In the genomic region with DNA sequence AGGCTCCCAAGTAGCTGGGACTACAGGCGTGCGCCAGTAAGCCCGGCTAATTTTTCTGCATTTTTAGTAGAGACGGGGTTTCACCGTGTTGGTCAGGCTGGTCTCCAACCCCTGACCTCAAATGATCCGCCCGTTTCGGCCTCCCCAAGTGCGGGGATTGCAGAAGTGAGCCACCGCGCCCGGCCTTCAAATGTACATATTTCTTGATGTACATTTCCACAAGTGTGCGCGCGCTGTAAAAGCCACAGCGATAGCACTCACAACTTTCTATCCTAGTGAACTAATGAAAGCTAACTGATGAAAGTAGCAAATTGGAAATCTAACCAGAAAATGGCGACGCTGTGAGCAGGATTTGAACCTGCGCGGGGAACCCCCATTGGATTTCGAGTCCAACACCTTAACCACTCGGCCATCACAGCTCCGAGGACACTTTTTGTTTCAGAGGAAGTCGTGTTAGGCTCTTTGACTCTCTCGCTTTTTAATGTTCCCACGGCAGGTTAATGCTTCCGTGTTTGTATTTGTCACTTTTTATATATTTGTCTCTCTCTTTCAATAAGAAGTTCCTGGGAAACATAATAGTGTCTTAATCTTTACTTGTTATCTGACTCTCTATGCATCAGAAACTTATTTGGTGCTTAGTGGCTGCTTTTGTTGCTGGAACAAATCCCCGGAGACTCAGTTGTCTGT, we compare ENCODE assay signal across 8 cellular contexts.
DNase-seq lines count a peak whose midpoint lies in the region; TF ChIP-seq lines count a peak whose summit lies in the region.

No MANE protein-coding gene starts in this region.

- H3K27me3 Mint-ChIP-seq in activated naive CD4-positive, alpha-beta T cell treated with anti-CD3 and anti-CD28 coated beads, Interleukin-2, amount 50 U/mL, for 24 hours = peaks cover 70% of the 10 kb centered on the region
- peaks cover 74% of the 10 kb centered on the region for H3K27me3 Mint-ChIP-seq in activated CD4-positive, alpha-beta memory T cell treated with anti-CD3 and anti-CD28 coated beads for 36 hours

- DNase-seq in activated naive CD4-positive, alpha-beta T cell treated with anti-CD3 and anti-CD28 coated beads, Interleukin-2, amount 50 U/mL, for 16 hours = no peak
- DNase-seq in HEK293T (ENCODE audit: extremely low spot score) = peak; percentile 53
- DNase-seq in NCI-H1105 (lab: John Stamatoyannopoulos, UW) = peak; percentile 84
- DNase-seq in activated CD4-positive, alpha-beta memory T cell treated with anti-CD3 and anti-CD28 coated beads for 36 hours = peak; percentile 60
- no peak for DNase-seq in CD1c-positive myeloid dendritic cell (ENCODE audit: extremely low spot score)
- DNase-seq in 8988T = no peak

- H3K27me3 ChIP-seq in iPS-18a (ENCODE audit: control insufficient read depth, insufficient read depth, low read length) = peaks cover 79% of the 10 kb centered on the region

- H3K36me3 Mint-ChIP-seq in activated naive CD4-positive, alpha-beta T cell treated with anti-CD3 and anti-CD28 coated beads, Interleukin-2, amount 50 U/mL, for 24 hours = peaks cover 7% of the 10 kb centered on the region
- peaks cover 3% of the 10 kb centered on the region for H3K36me3 Mint-ChIP-seq in activated CD4-positive, alpha-beta memory T cell treated with anti-CD3 and anti-CD28 coated beads for 36 hours

- H3K4me1 ChIP-seq in iPS-18a (ENCODE audit: control insufficient read depth, low read depth, low read length) = peaks cover 9% of the 10 kb centered on the region

- POLR2A ChIA-PET in HEK293T (lab: Yijun Ruan, JAX) = interaction anchor here (0.6 to 1.3 kb wide), 6 partner anchors 9 to 200 kb away, joined by 3 to 4 read pairs (median 3); a partner anchor contains a TSS
- POLR2A ChIA-PET in activated CD4-positive, alpha-beta memory T cell treated with anti-CD3 and anti-CD28 coated beads for 36 hours (lab: Charles Lee) = no interaction called here

- peaks cover 25% of the 10 kb centered on the region for H3K4me1 Mint-ChIP-seq in activated naive CD4-positive, alpha-beta T cell treated with anti-CD3 and anti-CD28 coated beads, Interleukin-2, amount 50 U/mL, for 24 hours
- peaks cover 30% of the 10 kb centered on the region for H3K4me1 Mint-ChIP-seq in activated CD4-positive, alpha-beta memory T cell treated with anti-CD3 and anti-CD28 coated beads for 36 hours (ENCODE audit: low read depth)

- peak overlapping the region; percentile 63 for H3K27ac Mint-ChIP-seq in activated naive CD4-positive, alpha-beta T cell treated with anti-CD3 and anti-CD28 coated beads, Interleukin-2, amount 50 U/mL, for 24 hours
- H3K27ac Mint-ChIP-seq in activated CD4-positive, alpha-beta memory T cell treated with anti-CD3 and anti-CD28 coated beads for 36 hours = no peak overlapping the region

- intact Hi-C loops in activated CD4-positive, alpha-beta memory T cell treated with anti-CD3 and anti-CD28 coated beads for 36 hours (cut with micrococcal nuclease) = loop anchor here (5.0 kb wide), 3 partner anchors 70 to 375 kb away; no protein-coding TSS in a partner anchor

- H3K9me3 ChIP-seq in iPS-18a (ENCODE audit: control insufficient read depth, low read depth, low read length) = no peaks in the 10 kb centered on the region

- peaks cover 36% of the 10 kb centered on the region for H3K9me3 Mint-ChIP-seq in activated naive CD4-positive, alpha-beta T cell treated with anti-CD3 and anti-CD28 coated beads, Interleukin-2, amount 50 U/mL, for 24 hours
- peaks cover 2% of the 10 kb centered on the region for H3K9me3 Mint-ChIP-seq in activated CD4-positive, alpha-beta memory T cell treated with anti-CD3 and anti-CD28 coated beads for 36 hours

- H3K9ac ChIP-seq in iPS-18a (ENCODE audit: low read length) = no peak overlapping the region

- CTCF ChIA-PET in HEK293T (lab: Yijun Ruan, JAX) = no interaction called here
- CTCF ChIA-PET in activated CD4-positive, alpha-beta memory T cell treated with anti-CD3 and anti-CD28 coated beads for 36 hours (lab: Charles Lee) = no interaction called here

- no peaks in the 10 kb centered on the region for H3K36me3 ChIP-seq in iPS-18a (ENCODE audit: control insufficient read depth, low read depth, low read length)

- H3K4me3 ChIP-seq in iPS-18a (ENCODE audit: low read length) = peak overlapping the region; percentile 76

- H3K27ac ChIP-seq in iPS-18a (ENCODE audit: low read length) = no peak overlapping the region

- H3K4me3 Mint-ChIP-seq in activated naive CD4-positive, alpha-beta T cell treated with anti-CD3 and anti-CD28 coated beads, Interleukin-2, amount 50 U/mL, for 24 hours = peak overlapping the region; percentile 12
- H3K4me3 Mint-ChIP-seq in activated CD4-positive, alpha-beta memory T cell treated with anti-CD3 and anti-CD28 coated beads for 36 hours = peak overlapping the region; percentile 42

TF ChIP-seq in HEK293T, 16 proteins besides CTCF, POLR2A, EP300 and RAD21:
- TF ChIP-seq TARDBP (IDR thresholded peaks at IDR 0.05) (peak; percentile 38; the same call in 1 of the 2 replicates), LEF1 (IDR thresholded peaks at IDR 0.05; ENCODE audit: borderline replicate concordance) (no peak), NFRKB (IDR thresholded peaks at IDR 0.05) (no peak), ELF4 (IDR thresholded peaks at IDR 0.05) (no peak)
- TF ChIP-seq, protein P1, sequence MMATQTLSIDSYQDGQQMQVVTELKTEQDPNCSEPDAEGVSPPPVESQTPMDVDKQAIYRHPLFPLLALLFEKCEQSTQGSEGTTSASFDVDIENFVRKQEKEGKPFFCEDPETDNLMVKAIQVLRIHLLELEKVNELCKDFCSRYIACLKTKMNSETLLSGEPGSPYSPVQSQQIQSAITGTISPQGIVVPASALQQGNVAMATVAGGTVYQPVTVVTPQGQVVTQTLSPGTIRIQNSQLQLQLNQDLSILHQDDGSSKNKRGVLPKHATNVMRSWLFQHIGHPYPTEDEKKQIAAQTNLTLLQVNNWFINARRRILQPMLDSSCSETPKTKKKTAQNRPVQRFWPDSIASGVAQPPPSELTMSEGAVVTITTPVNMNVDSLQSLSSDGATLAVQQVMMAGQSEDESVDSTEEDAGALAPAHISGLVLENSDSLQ (IDR thresholded peaks at IDR 0.05) = no peak

Comparison
In these comparisons a context has a peak if more than half of its experiments do, and no peak if none do; other contexts are left out.
1. DNase-seq: peak in HEK293T (single experiment), NCI-H1105 (single experiment) and activated CD4-positive, alpha-beta memory T cell treated with anti-CD3 and anti-CD28 coated beads for 36 hours (single experiment); none in activated naive CD4-positive, alpha-beta T cell treated with anti-CD3 and anti-CD28 coated beads, Interleukin-2, amount 50 U/mL, for 16 hours (single experiment), CD1c-positive myeloid dendritic cell (single experiment) and 8988T (single experiment).